1 cellular context compared by ENCODE assay signal in the genomic region with DNA sequence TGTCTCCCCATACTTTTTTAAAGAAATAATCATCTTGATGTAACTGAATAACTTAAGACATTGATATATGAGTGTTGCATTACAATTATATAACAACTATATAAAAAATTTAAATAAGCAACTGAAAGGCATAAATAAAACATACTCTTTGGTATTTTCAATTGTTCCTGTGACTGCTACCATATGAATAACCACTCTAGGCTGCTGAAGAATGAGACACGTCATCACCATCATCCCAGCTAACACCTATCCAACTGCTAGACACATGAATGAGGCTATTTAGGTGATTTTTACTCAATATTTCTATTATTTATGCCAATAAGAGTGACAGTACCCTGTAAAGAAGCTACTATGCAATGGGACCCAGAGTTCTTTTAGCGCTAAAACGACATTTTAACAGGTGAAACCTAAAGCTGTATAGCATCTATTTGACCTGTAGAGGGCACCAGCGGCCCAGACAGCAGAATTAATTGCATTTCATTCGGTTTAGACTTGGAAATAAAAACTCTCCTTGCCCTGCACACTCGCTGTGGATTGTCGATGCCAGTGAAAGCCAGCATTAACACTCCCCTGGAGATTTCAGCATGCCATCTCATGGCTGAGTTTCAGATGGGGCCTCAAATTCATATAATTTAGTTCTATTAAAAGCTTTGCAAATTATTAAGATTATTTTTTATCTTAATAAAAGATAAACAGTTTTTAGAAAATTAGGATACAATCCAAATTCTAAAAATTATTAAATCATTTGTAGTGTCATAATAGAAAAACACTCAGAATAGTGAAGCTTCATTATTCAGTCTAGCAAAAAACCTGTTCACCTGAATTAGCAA.
TF ChIP-seq lines count a peak whose summit lies in the region.

No MANE protein-coding gene starts in this region.

TF ChIP-seq in HepG2, 621 proteins besides CTCF, POLR2A, EP300 and RAD21 (continued from another document):
- TF ChIP-seq, protein P1, sequence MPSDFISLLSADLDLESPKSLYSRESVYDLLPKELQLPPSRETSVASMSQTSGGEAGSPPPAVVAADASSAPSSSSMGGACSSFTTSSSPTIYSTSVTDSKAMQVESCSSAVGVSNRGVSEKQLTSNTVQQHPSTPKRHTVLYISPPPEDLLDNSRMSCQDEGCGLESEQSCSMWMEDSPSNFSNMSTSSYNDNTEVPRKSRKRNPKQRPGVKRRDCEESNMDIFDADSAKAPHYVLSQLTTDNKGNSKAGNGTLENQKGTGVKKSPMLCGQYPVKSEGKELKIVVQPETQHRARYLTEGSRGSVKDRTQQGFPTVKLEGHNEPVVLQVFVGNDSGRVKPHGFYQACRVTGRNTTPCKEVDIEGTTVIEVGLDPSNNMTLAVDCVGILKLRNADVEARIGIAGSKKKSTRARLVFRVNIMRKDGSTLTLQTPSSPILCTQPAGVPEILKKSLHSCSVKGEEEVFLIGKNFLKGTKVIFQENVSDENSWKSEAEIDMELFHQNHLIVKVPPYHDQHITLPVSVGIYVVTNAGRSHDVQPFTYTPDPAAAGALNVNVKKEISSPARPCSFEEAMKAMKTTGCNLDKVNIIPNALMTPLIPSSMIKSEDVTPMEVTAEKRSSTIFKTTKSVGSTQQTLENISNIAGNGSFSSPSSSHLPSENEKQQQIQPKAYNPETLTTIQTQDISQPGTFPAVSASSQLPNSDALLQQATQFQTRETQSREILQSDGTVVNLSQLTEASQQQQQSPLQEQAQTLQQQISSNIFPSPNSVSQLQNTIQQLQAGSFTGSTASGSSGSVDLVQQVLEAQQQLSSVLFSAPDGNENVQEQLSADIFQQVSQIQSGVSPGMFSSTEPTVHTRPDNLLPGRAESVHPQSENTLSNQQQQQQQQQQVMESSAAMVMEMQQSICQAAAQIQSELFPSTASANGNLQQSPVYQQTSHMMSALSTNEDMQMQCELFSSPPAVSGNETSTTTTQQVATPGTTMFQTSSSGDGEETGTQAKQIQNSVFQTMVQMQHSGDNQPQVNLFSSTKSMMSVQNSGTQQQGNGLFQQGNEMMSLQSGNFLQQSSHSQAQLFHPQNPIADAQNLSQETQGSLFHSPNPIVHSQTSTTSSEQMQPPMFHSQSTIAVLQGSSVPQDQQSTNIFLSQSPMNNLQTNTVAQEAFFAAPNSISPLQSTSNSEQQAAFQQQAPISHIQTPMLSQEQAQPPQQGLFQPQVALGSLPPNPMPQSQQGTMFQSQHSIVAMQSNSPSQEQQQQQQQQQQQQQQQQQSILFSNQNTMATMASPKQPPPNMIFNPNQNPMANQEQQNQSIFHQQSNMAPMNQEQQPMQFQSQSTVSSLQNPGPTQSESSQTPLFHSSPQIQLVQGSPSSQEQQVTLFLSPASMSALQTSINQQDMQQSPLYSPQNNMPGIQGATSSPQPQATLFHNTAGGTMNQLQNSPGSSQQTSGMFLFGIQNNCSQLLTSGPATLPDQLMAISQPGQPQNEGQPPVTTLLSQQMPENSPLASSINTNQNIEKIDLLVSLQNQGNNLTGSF (CRISPR knock-in tag; IDR thresholded peaks at IDR 0.05), result no peak
- TF ChIP-seq ZNF672 (CRISPR knock-in tag; IDR thresholded peaks at IDR 0.05) (no peak), GTF3A (CRISPR knock-in tag; conservative IDR thresholded peaks at IDR 0.05) (no peak), ATF3 (CRISPR knock-in tag; IDR thresholded peaks at IDR 0.05) (no peak), YY1 (IDR thresholded peaks at IDR 0.05; ENCODE audit: insufficient read depth, insufficient replicate concordance, low read depth, low read length) (no peak), KMT2A (CRISPR knock-in tag; IDR thresholded peaks at IDR 0.05) (no peak), KDM4B (CRISPR knock-in tag; IDR thresholded peaks at IDR 0.05) (no peak), U2AF1 (optimal IDR thresholded peaks at IDR 0.05; ENCODE audit: low read depth, low read length) (no peak), HOXA5 (CRISPR knock-in tag; IDR thresholded peaks at IDR 0.05) (0 out of 2 replicates have a peak, but pooled peaks have one; percentile 27), ZFP41 (CRISPR knock-in tag; IDR thresholded peaks at IDR 0.05; ENCODE audit: borderline replicate concordance) (no peak), ZSCAN31 (CRISPR knock-in tag; IDR thresholded peaks at IDR 0.05; ENCODE audit: low read depth) (no peak), JARID2 (CRISPR knock-in tag; IDR thresholded peaks at IDR 0.05; ENCODE audit: insufficient replicate concordance) (no peak), CHD2 (IDR thresholded peaks at IDR 0.05; ENCODE audit: low read depth, low read length) (no peak), ATAD3A (CRISPR knock-in tag; IDR thresholded peaks at IDR 0.05) (no peak), ZNF746 (CRISPR knock-in tag; IDR thresholded peaks at IDR 0.05) (no peak), MTA1 (CRISPR knock-in tag; IDR thresholded peaks at IDR 0.05; ENCODE audit: borderline replicate concordance) (no peak), SMC3 (IDR thresholded peaks at IDR 0.05; ENCODE audit: low read length) (peak; percentile 77), ZNF17 (CRISPR knock-in tag; IDR thresholded peaks at IDR 0.05) (no peak), GATAD2A (CRISPR knock-in tag; IDR thresholded peaks at IDR 0.05) (0 out of 2 replicates have a peak, but pooled peaks have one; percentile 17), SIN3A (IDR thresholded peaks at IDR 0.05; ENCODE audit: borderline replicate concordance, low read depth, low read length) (no peak), ZNF678 (CRISPR knock-in tag; IDR thresholded peaks at IDR 0.05) (no peak), KLF9 (CRISPR knock-in tag; IDR thresholded peaks at IDR 0.05; ENCODE audit: low read depth) (no peak), STAG1 (CRISPR knock-in tag; IDR thresholded peaks at IDR 0.05) (peak; percentile 84), TCF7 (IDR thresholded peaks at IDR 0.05; ENCODE audit: low read depth) (no peak), ZNF263 (CRISPR knock-in tag; IDR thresholded peaks at IDR 0.05) (no peak)
- TF ChIP-seq, protein P2, sequence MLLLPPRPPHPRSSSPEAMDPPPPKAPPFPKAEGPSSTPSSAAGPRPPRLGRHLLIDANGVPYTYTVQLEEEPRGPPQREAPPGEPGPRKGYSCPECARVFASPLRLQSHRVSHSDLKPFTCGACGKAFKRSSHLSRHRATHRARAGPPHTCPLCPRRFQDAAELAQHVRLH (CRISPR knock-in tag; IDR thresholded peaks at IDR 0.05; ENCODE audit: borderline replicate concordance, low read depth), result no peak
- TF ChIP-seq, protein P3, sequence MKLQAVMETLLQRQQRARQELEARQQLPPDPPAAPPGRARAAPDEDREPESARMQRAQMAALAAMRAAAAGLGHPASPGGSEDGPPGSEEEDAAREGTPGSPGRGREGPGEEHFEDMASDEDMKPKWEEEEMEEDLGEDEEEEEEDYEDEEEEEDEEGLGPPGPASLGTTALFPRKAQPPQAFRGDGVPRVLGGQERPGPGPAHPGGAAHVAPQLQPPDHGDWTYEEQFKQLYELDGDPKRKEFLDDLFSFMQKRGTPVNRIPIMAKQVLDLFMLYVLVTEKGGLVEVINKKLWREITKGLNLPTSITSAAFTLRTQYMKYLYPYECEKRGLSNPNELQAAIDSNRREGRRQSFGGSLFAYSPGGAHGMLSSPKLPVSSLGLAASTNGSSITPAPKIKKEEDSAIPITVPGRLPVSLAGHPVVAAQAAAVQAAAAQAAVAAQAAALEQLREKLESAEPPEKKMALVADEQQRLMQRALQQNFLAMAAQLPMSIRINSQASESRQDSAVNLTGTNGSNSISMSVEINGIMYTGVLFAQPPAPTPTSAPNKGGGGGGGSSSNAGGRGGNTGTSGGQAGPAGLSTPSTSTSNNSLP (IDR thresholded peaks at IDR 0.05; ENCODE audit: low read depth, low read length), result peak; percentile 81
- TF ChIP-seq, protein P4, sequence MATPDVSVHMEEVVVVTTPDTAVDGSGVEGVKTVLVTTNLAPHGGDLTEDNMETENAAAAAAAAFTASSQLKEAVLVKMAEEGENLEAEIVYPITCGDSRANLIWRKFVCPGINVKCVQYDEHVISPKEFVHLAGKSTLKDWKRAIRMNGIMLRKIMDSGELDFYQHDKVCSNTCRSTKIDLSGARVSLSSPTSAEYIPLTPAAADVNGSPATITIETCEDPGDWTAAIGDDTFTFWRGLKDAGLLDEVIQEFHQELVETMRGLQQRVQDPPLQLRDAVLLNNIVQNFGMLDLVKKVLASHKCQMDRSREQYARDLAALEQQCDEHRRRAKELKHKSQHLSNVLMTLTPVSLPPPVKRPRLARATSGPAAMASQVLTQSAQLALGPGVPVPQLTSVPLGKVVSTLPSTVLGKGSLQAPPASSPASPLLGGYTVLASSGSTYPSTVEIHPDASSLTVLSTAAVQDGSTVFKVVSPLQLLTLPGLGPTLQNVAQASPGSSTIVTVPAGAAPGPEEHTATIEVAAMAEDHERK (CRISPR knock-in tag; IDR thresholded peaks at IDR 0.05; ENCODE audit: low read depth), result no peak
- TF ChIP-seq, protein P5, sequence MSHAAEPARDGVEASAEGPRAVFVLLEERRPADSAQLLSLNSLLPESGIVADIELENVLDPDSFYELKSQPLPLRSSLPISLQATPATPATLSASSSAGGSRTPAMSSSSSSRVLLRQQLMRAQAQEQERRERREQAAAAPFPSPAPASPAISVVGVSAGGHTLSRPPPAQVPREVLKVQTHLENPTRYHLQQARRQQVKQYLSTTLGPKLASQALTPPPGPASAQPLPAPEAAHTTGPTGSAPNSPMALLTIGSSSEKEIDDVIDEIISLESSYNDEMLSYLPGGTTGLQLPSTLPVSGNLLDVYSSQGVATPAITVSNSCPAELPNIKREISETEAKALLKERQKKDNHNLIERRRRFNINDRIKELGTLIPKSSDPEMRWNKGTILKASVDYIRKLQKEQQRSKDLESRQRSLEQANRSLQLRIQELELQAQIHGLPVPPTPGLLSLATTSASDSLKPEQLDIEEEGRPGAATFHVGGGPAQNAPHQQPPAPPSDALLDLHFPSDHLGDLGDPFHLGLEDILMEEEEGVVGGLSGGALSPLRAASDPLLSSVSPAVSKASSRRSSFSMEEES (CRISPR knock-in tag; IDR thresholded peaks at IDR 0.05), result no peak
TF ChIP-seq in HepG2: peak in this region for 8.
